10 cellular contexts compared by ENCODE assay signal in the genomic region with DNA sequence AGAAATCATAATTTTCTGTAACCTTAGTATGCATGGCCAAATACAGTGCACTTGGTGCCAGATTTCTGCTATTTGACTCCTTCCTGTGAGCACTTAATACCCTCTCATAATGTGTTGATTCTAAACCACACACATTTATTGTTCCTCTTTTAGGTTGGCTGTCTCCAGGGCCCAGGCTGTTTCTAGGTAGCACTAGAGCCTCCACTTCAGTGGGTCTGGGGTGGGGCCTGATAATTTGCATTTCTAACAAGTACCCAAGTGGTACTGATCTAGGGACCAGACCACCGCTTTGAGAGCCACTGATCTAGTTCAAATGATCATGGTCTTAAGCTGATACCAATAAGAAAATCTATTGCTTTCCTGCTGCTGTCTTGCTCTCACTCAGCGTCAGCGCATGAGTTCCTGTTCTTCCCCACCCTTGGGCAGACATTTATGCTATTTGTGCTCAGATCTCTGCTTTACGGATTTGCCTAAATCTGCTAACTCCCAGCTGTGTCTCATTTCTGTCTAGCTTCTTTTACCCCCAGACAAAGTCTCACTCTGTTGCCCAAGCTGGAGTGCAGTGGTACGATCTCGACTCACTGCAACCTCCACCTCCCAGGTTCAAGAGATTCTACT. TPM values are rescaled to one million over a fixed set of nuclear protein-coding genes. Genes with fewer than 3 reads are reported as not detected.
DNase-seq lines count a peak whose midpoint lies in the region; ATAC-seq, FAIRE-seq and TF ChIP-seq lines count a peak whose summit lies in the region.
"Had no signal": no experiment of that assay in that cellular context is flagged by ENCODE, and none has a peak within 500 bp of the region (broad histone marks: within the 10 kb centered on the region; RNA-seq: fewer than 3 reads in every experiment).

No MANE protein-coding gene starts in this region.

- TF ChIP-seq EP300 in stomach (IDR thresholded peaks at IDR 0.05): no peak

- peaks cover 4% of the 10 kb centered on the region for H3K9me3 Mint-ChIP-seq in activated CD4-positive, alpha-beta T cell treated with anti-CD3 and anti-CD28 coated beads, Interleukin-2, amount 10 ng/mL, durations not matched to agents 7 days and 5 days

- no peaks in the 10 kb centered on the region for H3K9me3 ChIP-seq in stomach

- no peak overlapping the region for H3K27ac Mint-ChIP-seq in activated CD4-positive, alpha-beta T cell treated with anti-CD3 and anti-CD28 coated beads, Interleukin-2, amount 10 ng/mL, durations not matched to agents 7 days and 5 days

- TF ChIP-seq POLR2A in stomach (IDR thresholded peaks at IDR 0.05): no peak

- DNase-seq in NCI-H128 (lab: John Stamatoyannopoulos, UW; ENCODE audit: unreplicated experiment) (peak; percentile 83), left colon (peak in 1 of 2 donors; percentile 21), D721Med (ENCODE audit: insufficient read length, low spot score) (no peak), stomach (no peak)
- DNase-seq in stimulated activated CD4-positive, alpha-beta T cell treated with anti-CD3 and anti-CD28 coated beads, Interleukin-4, amount 100 ng/mL, for 4 hours: no peak
- no peak for DNase-seq in activated CD4-positive, alpha-beta T cell treated with anti-CD3 and anti-CD28 coated beads, Interleukin-2, amount 10 ng/mL, durations not matched to agents 7 days and 5 days
- DNase-seq: central memory CD4-positive, alpha-beta T cell; HCEC 1CT had no signal

- no peak overlapping the region for H3K4me3 Mint-ChIP-seq in activated CD4-positive, alpha-beta T cell treated with anti-CD3 and anti-CD28 coated beads, Interleukin-2, amount 10 ng/mL, durations not matched to agents 7 days and 5 days

- no peak for TF ChIP-seq CTCF in D721Med (IDR thresholded peaks at IDR 0.05; ENCODE audit: insufficient read depth, missing control alignments)
- no peak for TF ChIP-seq CTCF in stomach (IDR thresholded peaks at IDR 0.05)

- no peaks in the 10 kb centered on the region for H3K27me3 ChIP-seq in stomach

- no peak overlapping the region for H3K4me3 ChIP-seq in stomach

- peak; percentile 91 for ATAC-seq in GM18867 (IDR thresholded peaks at IDR 0.05; ENCODE audit: unreplicated experiment)
- peak; percentile 75 for ATAC-seq in HG02623 (IDR thresholded peaks at IDR 0.05; ENCODE audit: unreplicated experiment)
- peak; percentile 32 for ATAC-seq in left colon

- CTCF ChIA-PET in activated CD4-positive, alpha-beta T cell treated with anti-CD3 and anti-CD28 coated beads, Interleukin-2, amount 10 ng/mL, durations not matched to agents 7 days and 5 days (lab: Charles Lee): no interaction called here

- peaks cover 0 to 18% (median 12%) of the 10 kb centered on the region in 4 donors for H3K36me3 ChIP-seq in stomach

- WGBS in stomach, 5 donors: 84 to 89% (median 86%) methylated on average over 6 of the region's 6 CpGs

- H3K27me3 Mint-ChIP-seq in activated CD4-positive, alpha-beta T cell treated with anti-CD3 and anti-CD28 coated beads, Interleukin-2, amount 10 ng/mL, durations not matched to agents 7 days and 5 days: no peaks in the 10 kb centered on the region

- no peak for FAIRE-seq in D721Med (lab: Jason Lieb, UNC)

- peaks cover 10% of the 10 kb centered on the region for H3K36me3 Mint-ChIP-seq in activated CD4-positive, alpha-beta T cell treated with anti-CD3 and anti-CD28 coated beads, Interleukin-2, amount 10 ng/mL, durations not matched to agents 7 days and 5 days (ENCODE audit: low read depth)

- H3K4me1 ChIP-seq in stomach: no peaks in the 10 kb centered on the region

- peaks cover 2% of the 10 kb centered on the region for H3K4me1 Mint-ChIP-seq in activated CD4-positive, alpha-beta T cell treated with anti-CD3 and anti-CD28 coated beads, Interleukin-2, amount 10 ng/mL, durations not matched to agents 7 days and 5 days

- intact Hi-C loops in left colon (cut with DNase I, micrococcal nuclease): no loop called here
- intact Hi-C loops in stomach (cut with DNase I; ENCODE audit: low total_unique reads): no loop called here

- no peak overlapping the region for H3K27ac ChIP-seq in stomach

- POLR2A ChIA-PET in activated CD4-positive, alpha-beta T cell treated with anti-CD3 and anti-CD28 coated beads, Interleukin-2, amount 10 ng/mL, durations not matched to agents 7 days and 5 days (lab: Charles Lee): no interaction called here

RNA-seq across cellular contexts. Expression of a gene that starts 7.4 kb away (rescaled TPM):
- total RNA-seq in left colon: 10 to 100 TPM; 45.0 to 48.3 TPM
- 10 to 100 TPM; 31.8 to 33.1 TPM for total RNA-seq in activated CD4-positive, alpha-beta T cell treated with anti-CD3 and anti-CD28 coated beads, Interleukin-2, amount 10 ng/mL, durations not matched to agents 7 days and 5 days
- total RNA-seq in stomach: 10 to 100 TPM in 4 of 5 donors, 1 to 10 TPM in 1; 8.4 to 26.3 (median 18.0) TPM
- 10 to 100 TPM; 31.3 to 41.0 (median 35.9) TPM for polyA plus RNA-seq in stomach

RNA-seq across cellular contexts. Expression of a gene that starts 7.4 kb away (rescaled TPM):
- total RNA-seq in left colon (10 to 100 TPM in 1 of 2 donors, 1 to 10 TPM in 1; 9.8 to 10.8 TPM), stomach (10 to 100 TPM in 1 of 5 donors, 1 to 10 TPM in 4; 1.3 to 70.0 (median 7.2) TPM)
- total RNA-seq in activated CD4-positive, alpha-beta T cell treated with anti-CD3 and anti-CD28 coated beads, Interleukin-2, amount 10 ng/mL, durations not matched to agents 7 days and 5 days: 10 to 100 TPM; 52.0 to 56.4 TPM
- 1 to 10 TPM; 1.4 to 3.1 (median 1.9) TPM for polyA plus RNA-seq in stomach

Comparison
In these comparisons a context has a peak if more than half of its experiments do, and no peak if none do; other contexts are left out.
1. ATAC-seq: peak in every context shown above with its lines; median percentile 91 in GM18867; 75 in HG02623; 32 in left colon.